Comparison of ENCODE assay signal across 20 cellular contexts in genomic region chr3:101665357-101665756, GRCh38.
"Had no signal": no experiment of that assay in that cellular context is flagged by ENCODE, and none has a peak within 500 bp of the region (broad histone marks: within the 10 kb centered on the region; RNA-seq: fewer than 3 reads in every experiment).

No MANE protein-coding gene starts in this region.

- ATAC-seq: activated naive CD8-positive, alpha-beta T cell treated with anti-CD3 and anti-CD28 coated beads, Interleukin-2, amount 50 U/mL, for 24 hours; effector memory CD8-positive, alpha-beta T cell; naive thymus-derived CD8-positive, alpha-beta T cell had no signal

- H3K36me3 ChIP-seq: breast epithelium had no signal

- H3K27me3 ChIP-seq: ascending aorta, breast epithelium, neutrophil, tibial artery had no signal

- H3K9me3 Mint-ChIP-seq: activated B cell treated with CpG ODN at 0.5 μM for 24 hours; activated CD4-positive, alpha-beta T cell treated with anti-CD3 and anti-CD28 coated beads, Interleukin-2, amount 10 ng/mL, durations not matched to agents 7 days and 5 days; activated naive CD4-positive, alpha-beta T cell treated with anti-CD3 and anti-CD28 coated beads for 36 hours; activated naive CD8-positive, alpha-beta T cell treated with anti-CD3 and anti-CD28 coated beads, Interleukin-2, amount 50 U/mL, for 24 hours; activated T-helper 2 cell treated with anti-CD3 and anti-CD28 coated beads, Interferon-gamma antibody, Interleukin-2, Interleukin-4, amounts not matched to agents 10 μg/mL and 5 μg/mL and 100 μg/mL, durations not matched to agents 14 hours and 24 hours and 36 hours; effector memory CD8-positive, alpha-beta T cell; naive thymus-derived CD8-positive, alpha-beta T cell; stimulated activated naive B cell treated with anti-CD40 and anti-IgM and Interleukin-4, amounts not matched to agents 10 μg/mL and 1 μg/mL and 100 μg/mL, for 72 hours had no signal

- H3K9me3 ChIP-seq: ascending aorta, breast epithelium, neutrophil, tibial artery had no signal

- H3K27ac ChIP-seq: ascending aorta, breast epithelium, epithelial cell of prostate, neutrophil, tibial artery had no signal

- H3K27ac Mint-ChIP-seq: activated B cell treated with CpG ODN at 0.5 μM for 24 hours; activated CD4-positive, alpha-beta T cell treated with anti-CD3 and anti-CD28 coated beads, Interleukin-2, amount 10 ng/mL, durations not matched to agents 7 days and 5 days; activated naive CD4-positive, alpha-beta T cell treated with anti-CD3 and anti-CD28 coated beads for 36 hours; activated naive CD8-positive, alpha-beta T cell treated with anti-CD3 and anti-CD28 coated beads, Interleukin-2, amount 50 U/mL, for 24 hours had no signal

- H3K4me3 Mint-ChIP-seq: activated B cell treated with CpG ODN at 0.5 μM for 24 hours; activated CD4-positive, alpha-beta T cell treated with anti-CD3 and anti-CD28 coated beads, Interleukin-2, amount 10 ng/mL, durations not matched to agents 7 days and 5 days; activated naive CD4-positive, alpha-beta T cell treated with anti-CD3 and anti-CD28 coated beads for 36 hours; activated naive CD8-positive, alpha-beta T cell treated with anti-CD3 and anti-CD28 coated beads, Interleukin-2, amount 50 U/mL, for 24 hours; effector memory CD8-positive, alpha-beta T cell; naive thymus-derived CD8-positive, alpha-beta T cell; stimulated activated naive B cell treated with anti-CD40 and anti-IgM and Interleukin-4, amounts not matched to agents 10 μg/mL and 1 μg/mL and 100 μg/mL, for 72 hours had no signal

- DNase-seq: activated B cell treated with CpG ODN at 0.5 μM for 24 hours; activated CD4-positive, alpha-beta T cell treated with anti-CD3 and anti-CD28 coated beads, Interleukin-2, amount 10 ng/mL, durations not matched to agents 7 days and 5 days; activated naive CD4-positive, alpha-beta T cell treated with anti-CD3 and anti-CD28 coated beads for 36 hours; activated naive CD8-positive, alpha-beta T cell treated with anti-CD3 and anti-CD28 coated beads, Interleukin-2, amount 50 U/mL, for 24 hours; activated T-cell treated with anti-CD3 and anti-CD28 coated beads for 4 hours; dermis blood vessel endothelial cell; effector memory CD8-positive, alpha-beta T cell; foreskin melanocyte; head of caudate nucleus; naive thymus-derived CD8-positive, alpha-beta T cell; stimulated activated CD4-positive, alpha-beta T cell treated with anti-CD3 and anti-CD28 coated beads, Interleukin-2, amount 100 ng/mL, for 48 hours; stimulated activated naive B cell treated with anti-CD40 and anti-IgM and Interleukin-4, amounts not matched to agents 10 μg/mL and 1 μg/mL and 100 μg/mL, for 72 hours; T-helper 2 cell; tibial artery had no signal

- H3K27me3 Mint-ChIP-seq: activated B cell treated with CpG ODN at 0.5 μM for 24 hours; activated CD4-positive, alpha-beta T cell treated with anti-CD3 and anti-CD28 coated beads, Interleukin-2, amount 10 ng/mL, durations not matched to agents 7 days and 5 days; activated naive CD8-positive, alpha-beta T cell treated with anti-CD3 and anti-CD28 coated beads, Interleukin-2, amount 50 U/mL, for 24 hours; effector memory CD8-positive, alpha-beta T cell; naive thymus-derived CD8-positive, alpha-beta T cell; stimulated activated naive B cell treated with anti-CD40 and anti-IgM and Interleukin-4, amounts not matched to agents 10 μg/mL and 1 μg/mL and 100 μg/mL, for 72 hours had no signal

- H3K4me3 ChIP-seq: ascending aorta, breast epithelium, tibial artery had no signal

- FAIRE-seq: TTC549 had no signal

- H3K4me1 ChIP-seq: ascending aorta, breast epithelium, tibial artery had no signal

- H3K4me1 Mint-ChIP-seq: activated CD4-positive, alpha-beta T cell treated with anti-CD3 and anti-CD28 coated beads, Interleukin-2, amount 10 ng/mL, durations not matched to agents 7 days and 5 days; activated naive CD8-positive, alpha-beta T cell treated with anti-CD3 and anti-CD28 coated beads, Interleukin-2, amount 50 U/mL, for 24 hours had no signal
